29 cellular contexts compared by ENCODE assay signal in the genomic region with DNA sequence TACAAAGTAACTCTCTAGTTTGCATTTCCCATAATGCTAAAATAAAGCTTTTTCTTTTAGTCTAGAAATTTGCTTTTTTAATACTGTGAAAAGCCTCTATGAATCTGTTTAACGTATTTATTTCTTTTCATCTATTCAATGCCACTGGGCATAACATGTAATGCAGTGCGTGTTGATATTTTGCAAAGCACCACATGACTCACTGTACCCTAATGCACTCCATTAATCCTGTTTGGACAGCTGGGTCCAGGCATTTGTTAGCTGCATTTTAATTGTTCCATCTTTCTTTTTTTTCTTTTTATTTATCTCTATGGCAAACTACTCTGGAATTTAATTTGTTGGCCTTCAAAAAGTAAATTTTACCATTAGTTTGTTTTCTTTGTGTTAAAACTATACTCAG.
DNase-seq lines count a peak whose midpoint lies in the region; ATAC-seq lines count a peak whose summit lies in the region.
"Had no signal": no experiment of that assay in that cellular context is flagged by ENCODE, and none has a peak within 500 bp of the region (broad histone marks: within the 10 kb centered on the region; RNA-seq: fewer than 3 reads in every experiment).

No MANE protein-coding gene starts in this region.

- no peak overlapping the region for H3K27ac ChIP-seq in GM23248
- H3K27ac ChIP-seq: BLaER1 treated with 17β-estradiol and CSF1 and Interleukin-3, amounts not matched to agents 10 nM and 100 nM; dorsolateral prefrontal cortex; epithelial cell of prostate; psoas muscle; testis; uterus had no signal

- H2AFZ ChIP-seq in GM23248 = no peak overlapping the region

- no peaks in the 10 kb centered on the region for H3K27me3 Mint-ChIP-seq in stimulated activated naive B cell treated with anti-CD40 and anti-IgM and Interleukin-4, amounts not matched to agents 10 μg/mL and 1 μg/mL and 100 μg/mL, for 72 hours

- no peaks in the 10 kb centered on the region for H3K27me3 ChIP-seq in GM23248 (replicated peaks; ENCODE audit: insufficient read depth)
- H3K27me3 ChIP-seq: BLaER1 treated with 17β-estradiol and CSF1 and Interleukin-3, amounts not matched to agents 10 nM and 100 nM; dorsolateral prefrontal cortex; testis; uterus had no signal

- no peak overlapping the region for H3K9ac ChIP-seq in GM23248
- H3K9ac ChIP-seq: BLaER1 treated with 17β-estradiol and CSF1 and Interleukin-3, amounts not matched to agents 10 nM and 100 nM had no signal

- H3K4me1 ChIP-seq in GM23248 (ENCODE audit: insufficient read depth) = no peaks in the 10 kb centered on the region
- H3K4me1 ChIP-seq: BLaER1 treated with 17β-estradiol and CSF1 and Interleukin-3, amounts not matched to agents 10 nM and 100 nM; psoas muscle; testis; uterus had no signal

- H3K36me3 Mint-ChIP-seq in stimulated activated naive B cell treated with anti-CD40 and anti-IgM and Interleukin-4, amounts not matched to agents 10 μg/mL and 1 μg/mL and 100 μg/mL, for 72 hours = peaks cover 12 to 20% of the 10 kb centered on the region in 2 donors

- no peak overlapping the region for H3K4me2 ChIP-seq in GM23248 (ENCODE audit: unreplicated experiment)
- H3K4me2 ChIP-seq: BLaER1 treated with 17β-estradiol and CSF1 and Interleukin-3, amounts not matched to agents 10 nM and 100 nM; smooth muscle cell had no signal

- ATAC-seq in HG02610 (IDR thresholded peaks at IDR 0.05; ENCODE audit: unreplicated experiment) = no peak
- ATAC-seq in stimulated activated naive B cell treated with anti-CD40 and anti-IgM and Interleukin-4, amounts not matched to agents 10 μg/mL and 1 μg/mL and 100 μg/mL, for 72 hours (replicated peaks) = no peak
- ATAC-seq: activated T-cell treated with anti-CD3 and anti-CD28 coated beads, Interleukin-2, amount 50 U/mL, for 4 hours; mucosa of descending colon; psoas muscle had no signal

- H3K9me3 ChIP-seq in GM23248 (ENCODE audit: low read depth) = no peaks in the 10 kb centered on the region
- H3K9me3 ChIP-seq: mucosa of descending colon, psoas muscle, testis, uterus had no signal

- H4K20me1 ChIP-seq in GM23248 (ENCODE audit: insufficient read depth) = no peaks in the 10 kb centered on the region
- H4K20me1 ChIP-seq: BLaER1 treated with 17β-estradiol and CSF1 and Interleukin-3, amounts not matched to agents 10 nM and 100 nM had no signal

- H3K9me3 Mint-ChIP-seq in stimulated activated naive B cell treated with anti-CD40 and anti-IgM and Interleukin-4, amounts not matched to agents 10 μg/mL and 1 μg/mL and 100 μg/mL, for 72 hours = no peaks in the 10 kb centered on the region
- H3K9me3 Mint-ChIP-seq: activated T-cell treated with anti-CD3 and anti-CD28 coated beads, Interleukin-2, amount 50 U/mL, for 4 hours; neural crest cell had no signal

- DNase-seq in COR-L47 (lab: John Stamatoyannopoulos, UW) = peak; percentile 0
- DNase-seq in NCI-H1417 treated with DMSO at 0.1 percent for 48 hours (lab: John Stamatoyannopoulos, UW) = peak; percentile 15
- DNase-seq in amniotic epithelial cell (ENCODE audit: low read depth) = peak; percentile 69
- peak; percentile 10 for DNase-seq in foreskin melanocyte
- DNase-seq in stimulated activated CD4-positive, alpha-beta T cell treated with anti-CD3 and anti-CD28 coated beads, Interleukin-1b, Interleukin-23, amount 100 ng/mL, for 48 hours = no peak
- DNase-seq in stimulated activated naive B cell treated with anti-CD40 and anti-IgM and Interleukin-4, amounts not matched to agents 10 μg/mL and 1 μg/mL and 100 μg/mL, for 72 hours = no peak
- no peak for DNase-seq in GM23248
- DNase-seq: activated naive CD4-positive, alpha-beta T cell; activated T-cell treated with anti-CD3 and anti-CD28 coated beads, Interleukin-2, amount 50 U/mL, for 4 hours; amygdala; Calu3; caudate nucleus; dorsolateral prefrontal cortex; hypothalamus; KG1; mucosa of descending colon; MV-4-11; OCI-M1; psoas muscle; Right ventricle myocardium superior; stimulated activated CD4-positive, alpha-beta T cell treated with anti-CD3 and anti-CD28 coated beads, Interleukin-2, amount 100 ng/mL, for 48 hours; stimulated activated naive CD4-positive, alpha-beta T cell; testis; uterus had no signal

- WGBS in GM23248 (ENCODE audit: low coverage in 1 of 2, low lambda C conversion rate in 2 of 2, missing lambda C conversion rate in 2 of 2), 2 experiments = 82 to 84% methylated on average over 2 of the region's 2 CpGs

- H3K27ac Mint-ChIP-seq in stimulated activated naive B cell treated with anti-CD40 and anti-IgM and Interleukin-4, amounts not matched to agents 10 μg/mL and 1 μg/mL and 100 μg/mL, for 72 hours = no peak overlapping the region

- in situ Hi-C loops in GM23248 (cut with MboI) = no loop called here

- no peaks in the 10 kb centered on the region for H3K79me2 ChIP-seq in GM23248 (ENCODE audit: insufficient read depth)

- H3K36me3 ChIP-seq in GM23248 (ENCODE audit: low read depth) = no peaks in the 10 kb centered on the region
- H3K36me3 ChIP-seq: uterus had no signal

- H3K9me2 ChIP-seq in GM23248 (ENCODE audit: insufficient read depth) = no peaks in the 10 kb centered on the region

- no peak overlapping the region for H3K4me3 Mint-ChIP-seq in stimulated activated naive B cell treated with anti-CD40 and anti-IgM and Interleukin-4, amounts not matched to agents 10 μg/mL and 1 μg/mL and 100 μg/mL, for 72 hours
- H3K4me3 Mint-ChIP-seq: activated T-cell treated with anti-CD3 and anti-CD28 coated beads, Interleukin-2, amount 50 U/mL, for 4 hours; neural crest cell had no signal

- no peaks in the 10 kb centered on the region for H3F3A ChIP-seq in GM23248 (ENCODE audit: insufficient read depth)

- H3K4me1 Mint-ChIP-seq in stimulated activated naive B cell treated with anti-CD40 and anti-IgM and Interleukin-4, amounts not matched to agents 10 μg/mL and 1 μg/mL and 100 μg/mL, for 72 hours = no peaks in the 10 kb centered on the region

- no peak overlapping the region for H3K4me3 ChIP-seq in GM23248
- H3K4me3 ChIP-seq: BLaER1 treated with 17β-estradiol and CSF1 and Interleukin-3, amounts not matched to agents 10 nM and 100 nM; dorsolateral prefrontal cortex; mucosa of descending colon; psoas muscle; smooth muscle cell; testis; uterus had no signal

Comparison
In these comparisons a context has a peak if more than half of its experiments do, and no peak if none do; other contexts are left out.
1. DNase-seq: peak in COR-L47 (single experiment), NCI-H1417 treated with DMSO at 0.1 percent for 48 hours (single experiment), amniotic epithelial cell (single experiment) and foreskin melanocyte (single experiment); none in stimulated activated CD4-positive, alpha-beta T cell treated with anti-CD3 and anti-CD28 coated beads, Interleukin-1b, Interleukin-23, amount 100 ng/mL, for 48 hours (single experiment), stimulated activated naive B cell treated with anti-CD40 and anti-IgM and Interleukin-4, amounts not matched to agents 10 μg/mL and 1 μg/mL and 100 μg/mL, for 72 hours (single experiment) and GM23248 (single experiment).